In genomic region chr1:18466676-18467075, GRCh38 we compare ENCODE assay signal across 32 cellular contexts. TPM values are rescaled to one million over a fixed set of nuclear protein-coding genes. Genes with fewer than 3 reads are reported as not detected.
DNase-seq lines count a peak whose midpoint lies in the region; ATAC-seq, FAIRE-seq and TF ChIP-seq lines count a peak whose summit lies in the region.
"Had no signal": no experiment of that assay in that cellular context is flagged by ENCODE, and none has a peak within 500 bp of the region (broad histone marks: within the 10 kb centered on the region; RNA-seq: fewer than 3 reads in every experiment).

No MANE protein-coding gene starts in this region.

- no CpG with 5 or more reads among the region's 7 CpGs for WGBS in H9 (ENCODE audit: extremely low coverage, insufficient read length, low lambda C conversion rate)
- 65 to 79% (median 72%) methylated on average over 7 of the region's 7 CpGs for WGBS in spleen, 5 donors

- H3K79me2 ChIP-seq in H9 (ENCODE audit: insufficient read depth, low read length), result no peaks in the 10 kb centered on the region

- peaks cover 15 to 25% of the 10 kb centered on the region in 2 experiments for H3K4me1 Mint-ChIP-seq in H9
- H3K4me1 Mint-ChIP-seq: CD14-positive monocyte; CD4-positive, alpha-beta memory T cell; CD4-positive, CD25-positive, alpha-beta regulatory T cell; CD8-positive, alpha-beta memory T cell had no signal

- H3K4me2 ChIP-seq in H9 (ENCODE audit: insufficient read depth, insufficient read length, low read length), result no peak overlapping the region
- H3K4me2 ChIP-seq: BLaER1 had no signal

- H2BK5ac ChIP-seq in H9 (ENCODE audit: insufficient read length, low read length), result no peak overlapping the region

- peaks cover 3 to 10% (median 4%) of the 10 kb centered on the region in 3 experiments; a peak in 6 of 7 replicates for H3K36me3 Mint-ChIP-seq in H9 (ENCODE audit: insufficient read depth in 1 of 3, low read depth in 3 of 3)
- H3K36me3 Mint-ChIP-seq: CD14-positive monocyte; CD4-positive, alpha-beta memory T cell; CD4-positive, CD25-positive, alpha-beta regulatory T cell; CD8-positive, alpha-beta memory T cell had no signal

- no peak overlapping the region for H3K14ac ChIP-seq in H9 (ENCODE audit: insufficient read depth, low read length)

- H3K18ac ChIP-seq in H9 (ENCODE audit: insufficient read length, low read depth, low read length), result no peak overlapping the region

- no peak overlapping the region for H2BK15ac ChIP-seq in H9 (ENCODE audit: low read depth, low read length)

- H2BK120ac ChIP-seq in H9 (ENCODE audit: low read depth, low read length, poor library complexity, severe bottlenecking), result no peak overlapping the region

- H2AFZ ChIP-seq in H9 (ENCODE audit: low read length), result no peak overlapping the region

- H3K9ac ChIP-seq in H9 (ENCODE audit: extremely low read depth, insufficient read length, low read length), result no peak overlapping the region
- H3K9ac ChIP-seq in kidney (ENCODE audit: low read length in 2 of 2), result no peak overlapping the region
- H3K9ac ChIP-seq: BLaER1 had no signal

- no peak for TF ChIP-seq CTCF in H9 (conservative IDR thresholded peaks at IDR 0.05)
- no peak for TF ChIP-seq CTCF in VCaP (conservative IDR thresholded peaks at IDR 0.05)
- no peak for TF ChIP-seq CTCF in kidney (IDR thresholded peaks at IDR 0.05; ENCODE audit: borderline replicate concordance, extremely low read depth, insufficient read depth)
- TF ChIP-seq CTCF in spleen (IDR thresholded peaks at IDR 0.05 in 8 of 11, conservative IDR thresholded peaks at IDR 0.05 in 3 of 11), result no peak

- peaks cover 2 to 4% of the 10 kb centered on the region in 2 experiments; a peak in 3 of 5 replicates for H3K9me3 Mint-ChIP-seq in H9

- TF ChIP-seq POLR2A in spleen (IDR thresholded peaks at IDR 0.05), result no peak

- no peak overlapping the region for H3K4ac ChIP-seq in H9 (ENCODE audit: low read depth, low read length)

- no peak for ATAC-seq in HG03159 (IDR thresholded peaks at IDR 0.05; ENCODE audit: unreplicated experiment)
- ATAC-seq: GM12878 had no signal

- H3K4me1 ChIP-seq in H9 (ENCODE audit: insufficient read depth, low read length) (no peaks in the 10 kb centered on the region), kidney (ENCODE audit: control insufficient read depth in 1 of 2, insufficient read depth in 1 of 2, low read depth in 1 of 2, low read length in 2 of 2) (peaks cover 0 to 7% of the 10 kb centered on the region in 2 donors), spleen (no peaks in the 10 kb centered on the region)
- H3K4me1 ChIP-seq: BE2C had no signal

- no peak overlapping the region for H4K91ac ChIP-seq in H9 (ENCODE audit: insufficient read length, low read depth, low read length)

- H3K9me3 ChIP-seq in H9 (ENCODE audit: control insufficient read depth, low read depth, low read length), result no peaks in the 10 kb centered on the region
- no peaks in the 10 kb centered on the region for H3K9me3 ChIP-seq in kidney (ENCODE audit: control insufficient read depth in 1 of 2, low read length in 2 of 2)
- H3K9me3 ChIP-seq in spleen, result no peaks in the 10 kb centered on the region
- H3K9me3 ChIP-seq: BE2C, BLaER1 had no signal

- H3K27me3 ChIP-seq in H9 (ENCODE audit: insufficient read depth, low read length) (no peaks in the 10 kb centered on the region; the same call in 1 of the 2 replicates), spleen (replicated peaks in 1 of 7) (peaks cover 0 to 26% (median 0%) of the 10 kb centered on the region in 7 donors), H7 (ENCODE audit: control insufficient read depth, insufficient read depth, low read length) (no peaks in the 10 kb centered on the region; the same call in 1 of the 2 replicates)
- H3K27me3 ChIP-seq: BE2C, BLaER1 had no signal

- intact Hi-C loops in kidney (cut with DNase I) (no loop called here), spleen (cut with DNase I; ENCODE audit: low total_unique reads) (no loop called here)

- H3K23ac ChIP-seq in H9 (ENCODE audit: insufficient read length, low read depth, low read length), result no peak overlapping the region

- no peak overlapping the region; a peak in 1 of 5 replicates for H3K4me3 Mint-ChIP-seq in H9
- H3K4me3 Mint-ChIP-seq: CD14-positive monocyte; CD4-positive, alpha-beta memory T cell; CD4-positive, CD25-positive, alpha-beta regulatory T cell; CD8-positive, alpha-beta memory T cell had no signal

- no peak overlapping the region for H2AK5ac ChIP-seq in H9 (ENCODE audit: insufficient read length, low read length)

- H3K27me3 Mint-ChIP-seq in H9 (ENCODE audit: low read depth), result peaks cover 8% of the 10 kb centered on the region

- no peak overlapping the region for H3K27ac ChIP-seq in H9 (ENCODE audit: insufficient read length, low read depth, low read length)
- peak overlapping the region; percentile 91; the same call in 1 of the 2 replicates for H3K27ac ChIP-seq in VCaP
- H3K27ac ChIP-seq in kidney (ENCODE audit: low read depth in 2 of 2, low read length in 2 of 2), result no peak overlapping the region
- H3K27ac ChIP-seq in spleen, result no peak overlapping the region
- H3K27ac ChIP-seq: BLaER1 had no signal

- no peak overlapping the region for H2BK12ac ChIP-seq in H9 (ENCODE audit: insufficient read length, low read depth, low read length)

- peak overlapping the region in 2 of 3 experiments; percentile 11 to 19; a peak in 2 of 7 replicates for H3K27ac Mint-ChIP-seq in H9
- H3K27ac Mint-ChIP-seq: CD14-positive monocyte; CD4-positive, alpha-beta memory T cell; CD4-positive, CD25-positive, alpha-beta regulatory T cell; CD8-positive, alpha-beta memory T cell had no signal

- H2BK20ac ChIP-seq in H9 (ENCODE audit: low read depth, low read length, poor library complexity, severe bottlenecking), result no peak overlapping the region

- no peaks in the 10 kb centered on the region for H4K20me1 ChIP-seq in H9 (ENCODE audit: control insufficient read depth, insufficient read depth, insufficient read length)
- H4K20me1 ChIP-seq: BLaER1 had no signal

- H3K4me3 ChIP-seq in kidney (ENCODE audit: low read length in 2 of 2), result no peak overlapping the region
- no peak overlapping the region for H3K4me3 ChIP-seq in spleen
- no peak overlapping the region for H3K4me3 ChIP-seq in H7 (ENCODE audit: insufficient read depth, low read depth, low read length)
- H3K4me3 ChIP-seq: BLaER1, GM12878 had no signal

- no peak for FAIRE-seq in kidney (lab: Jason Lieb, UNC)
- FAIRE-seq: A204.1, GM12878, GM12892, GM18507, GM19239 had no signal

- no peak overlapping the region for H3K56ac ChIP-seq in H9 (ENCODE audit: insufficient read length, low read depth, low read length)

- no peak overlapping the region for H3T11ph ChIP-seq in H9 (ENCODE audit: low read length)

- no peak overlapping the region for H4K5ac ChIP-seq in H9 (ENCODE audit: insufficient read length, low read depth, low read length)

- H3K23me2 ChIP-seq in H9 (ENCODE audit: insufficient read length, low read depth, low read length, poor library complexity, severe bottlenecking), result no peaks in the 10 kb centered on the region

- H3K36me3 ChIP-seq in kidney (ENCODE audit: control insufficient read depth in 1 of 2, insufficient read depth in 2 of 2, low read length in 2 of 2) (no peaks in the 10 kb centered on the region), spleen (no peaks in the 10 kb centered on the region), H7 (replicated peaks; ENCODE audit: control insufficient read depth, insufficient read depth, low read length) (no peaks in the 10 kb centered on the region)
- H3K36me3 ChIP-seq: BE2C, BLaER1 had no signal

- H3K79me1 ChIP-seq in H9 (ENCODE audit: insufficient read depth, low read depth, low read length, poor library complexity, severe bottlenecking), result no peaks in the 10 kb centered on the region

- H4K8ac ChIP-seq in H9 (replicated peaks; ENCODE audit: insufficient read length, low read depth, low read length), result no peak overlapping the region

- DNase-seq in H9 (no peak), kidney (peak; percentile 10), spleen (peak; percentile 37), SW480 (ENCODE audit: low spot score) (no peak), H7 (no peak)
- DNase-seq: 8988T; ACHN; BE2C; C1 segment of cervical spinal cord; CD4-positive, alpha-beta memory T cell; CD4-positive, CD25-positive, alpha-beta regulatory T cell; CD8-positive, alpha-beta memory T cell; COR-L47; DMS 273 treated with DMSO at 0.1 percent for 48 hours; DMS153; DMS53; DMS79; DND-41; EL; GDM1 had no signal

RNA-seq across cellular contexts. Expression of gene KLHDC7A, which starts 14.1 kb away (rescaled TPM):
- total RNA-seq in H9 (2021) (11.4 and 11.6 TPM in 2 replicates), kidney (25.8 TPM), spleen (not detected)
- polyA plus RNA-seq in kidney (ENCODE audit: insufficient read depth, low read depth, low replicate concordance) (28.0 TPM), spleen (not detected)
- total RNA-seq in H7 (2014; rRNA removed; shearing (Covaris generic)), result 11.2 and 17.8 TPM in 2 replicates
- total RNA-seq: A673; CD4-positive, alpha-beta memory T cell; CD4-positive, CD25-positive, alpha-beta regulatory T cell; CD8-positive, alpha-beta memory T cell; Daoy; GM12878 had no signal
- polyA plus RNA-seq: AG04450; CD14-positive monocyte; CD4-positive, alpha-beta memory T cell; CD4-positive, CD25-positive, alpha-beta regulatory T cell; CD8-positive, alpha-beta memory T cell; GM12878 had no signal

Comparison
In these comparisons a context has a peak if more than half of its experiments do, and no peak if none do; other contexts are left out.
1. DNase-seq: peak in kidney (single experiment) and spleen (single experiment); none in H9 (single experiment), SW480 (single experiment) and H7 (single experiment).
2. RNA of gene KLHDC7A, which starts 14.1 kb away (total RNA-seq): 25.8 TPM in kidney (single experiment), 11.2 to 17.8 TPM in H7 and 11.4 to 11.6 TPM in H9; not detected in spleen; every median in the first group is over 10 times any median in the second.